Comparison of ENCODE assay signal across 8 cellular contexts in the genomic region with DNA sequence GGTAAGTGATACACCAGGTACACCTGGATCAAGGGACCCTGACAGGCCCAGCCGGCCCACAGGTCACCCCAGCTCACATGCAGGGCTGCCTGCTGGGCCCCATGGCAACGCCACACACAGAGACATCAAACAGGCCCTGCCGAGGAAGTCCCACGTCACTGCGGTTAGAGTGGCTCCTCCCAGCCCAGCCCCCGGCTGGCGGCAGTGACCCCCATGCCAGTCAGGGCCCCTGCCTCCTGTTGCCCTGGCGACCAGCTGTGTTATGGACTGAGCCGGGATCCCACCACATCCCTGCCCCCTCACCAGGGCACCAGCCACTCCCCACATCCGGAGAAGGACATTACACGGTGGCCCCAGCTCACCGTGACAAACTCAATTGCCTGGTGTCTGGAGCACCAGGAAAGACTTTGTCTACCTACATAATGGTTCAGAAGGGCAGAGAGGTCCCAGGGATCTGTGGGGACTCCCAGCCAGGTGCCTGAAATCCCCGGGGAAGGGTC. TPM values are rescaled to one million over a fixed set of nuclear protein-coding genes. Genes with fewer than 3 reads are reported as not detected.
A peak's percentile ranks its signal among the peaks of the same experiment; 100 is the strongest.
DNase-seq lines count a peak whose midpoint lies in the region; ATAC-seq and TF ChIP-seq lines count a peak whose summit lies in the region.

No MANE protein-coding gene starts in this region.

- H3K4me1 Mint-ChIP-seq in T-cell: peaks cover 44 to 65% (median 60%) of the 10 kb centered on the region in 3 donors

- H3K27me3 ChIP-seq in skeletal muscle satellite cell (ENCODE audit: control insufficient read depth, insufficient read depth, low read length): no peaks in the 10 kb centered on the region

- peaks cover 63% of the 10 kb centered on the region for H3K4me1 ChIP-seq in skeletal muscle satellite cell (ENCODE audit: control insufficient read depth, insufficient read depth, low read length)

- in situ Hi-C loops in Caki2 (cut with HindIII; ENCODE audit: low pct_unique_long_range_greater_than_20kb, low sequenced_read_pairs): no loop called here

- peak; percentile 67 to 76 (median 72) for ATAC-seq in T-cell (replicated peaks in 1 of 4)

- peak overlapping the region; percentile 96 for H3K9ac ChIP-seq in skeletal muscle satellite cell (ENCODE audit: low read depth, low read length)

- peak overlapping the region; percentile 99 to 100 for H3K27ac Mint-ChIP-seq in T-cell

- no peaks in the 10 kb centered on the region for H3K36me3 Mint-ChIP-seq in T-cell

- no peaks in the 10 kb centered on the region for H3K9me3 Mint-ChIP-seq in T-cell

- no peak for TF ChIP-seq CTCF in GM20000 (IDR thresholded peaks at IDR 0.05; ENCODE audit: extremely low read depth, missing control alignments)

- H3K27me3 Mint-ChIP-seq in T-cell: no peaks in the 10 kb centered on the region

- peak overlapping the region; percentile 73 for H3K4me3 ChIP-seq in skeletal muscle satellite cell (ENCODE audit: low read length)

- H3K4me2 ChIP-seq in skeletal muscle satellite cell (ENCODE audit: low read length): peak overlapping the region; percentile 87

- H3K9me3 ChIP-seq in skeletal muscle satellite cell (replicated peaks; ENCODE audit: low read length): no peaks in the 10 kb centered on the region

- CTCF ChIA-PET in T-cell (lab: Charles Lee): interaction anchor here in 1 of 2 donors (0.9 to 1.2 kb wide), 3 partner anchors 10 to 15 kb away, joined by 3 to 8 read pairs (median 4); no protein-coding TSS in a partner anchor

- DNase-seq in Caki2 (ENCODE audit: low read depth) (peak; percentile 99), GM20000 (ENCODE audit: low spot score) (peak; percentile 95), HuH-7 (ENCODE audit: low spot score) (peak; percentile 72), T-cell (peak; percentile 74 to 99 (median 97)), amniotic epithelial cell (ENCODE audit: low read depth) (peak; percentile 86), hepatic stellate cell (ENCODE audit: low spot score) (peak; percentile 97), NCI-H526 treated with DMSO at 0.1 percent for 48 hours (lab: John Stamatoyannopoulos, UW) (no peak)

- POLR2A ChIA-PET in T-cell (lab: Charles Lee): interaction anchor here (0.6 to 2.7 kb wide), 14 partner anchors 9 to 1055 kb away, joined by 3 to 22 read pairs (median 4); a partner anchor contains a TSS

- H3K4me3 Mint-ChIP-seq in T-cell: peak overlapping the region; percentile 83 to 84 (median 84)

- H3K36me3 ChIP-seq in skeletal muscle satellite cell (ENCODE audit: insufficient read depth, low read length): peaks cover 4% of the 10 kb centered on the region

RNA-seq across cellular contexts. Expression of a gene that starts 30.4 kb away (rescaled TPM):
- total RNA-seq in Caki2 (2014; rRNA removed; shearing (Covaris generic); ENCODE audit: low replicate concordance): not detected in 2 replicates
- total RNA-seq in T-cell: 1 to 10 TPM in 3 of 5 donors, under 1 TPM in 1, not detected in 1; 0.85 to 2.3 (median 1.5) TPM
- not detected in 2 replicates for total RNA-seq in skeletal muscle satellite cell (2012; rRNA removed)

RNA-seq across cellular contexts. Expression of a gene that starts 51.3 kb away (rescaled TPM):
- total RNA-seq in Caki2 (2014; rRNA removed; shearing (Covaris generic); ENCODE audit: low replicate concordance): 6.2 and 6.3 TPM in 2 replicates
- total RNA-seq in T-cell: 1 to 10 TPM; 5.4 to 9.8 (median 9.0) TPM
- total RNA-seq in skeletal muscle satellite cell (2012; rRNA removed): 2.8 and 3.5 TPM in 2 replicates

RNA-seq across cellular contexts. Expression of a gene that starts 59.3 kb away (rescaled TPM):
- 5.5 and 12.7 TPM in 2 replicates for total RNA-seq in Caki2 (2014; rRNA removed; shearing (Covaris generic); ENCODE audit: low replicate concordance)
- total RNA-seq in T-cell: 1 to 10 TPM; 1.3 to 3.6 (median 1.7) TPM
- total RNA-seq in skeletal muscle satellite cell (2012; rRNA removed): under 0.01 and 0.22 TPM in 2 replicates

RNA-seq across cellular contexts. Expression of a gene that starts 59.4 kb away (rescaled TPM):
- 24.1 and 28.2 TPM in 2 replicates for total RNA-seq in Caki2 (2014; rRNA removed; shearing (Covaris generic); ENCODE audit: low replicate concordance)
- total RNA-seq in T-cell: 10 to 100 TPM; 25.9 to 41.3 (median 37.4) TPM
- total RNA-seq in skeletal muscle satellite cell (2012; rRNA removed): 9.0 and 12.7 TPM in 2 replicates
